In genomic region chr17:7351665-7352558, GRCh38 we compare ENCODE assay signal across 1 cellular context.
TF ChIP-seq lines count a peak whose summit lies in the region.

Gene KCTD11, plus strand, starts transcription at chr17:7352162.

TF ChIP-seq in GM12878, 131 proteins besides CTCF, POLR2A, EP300 and RAD21 (continued from another document and continues in another):
- TF ChIP-seq USF2 (IDR thresholded peaks at IDR 0.05; ENCODE audit: borderline replicate concordance, low read depth, low read length): no peak
- peak in 1 of 2 experiments; percentile 97; a peak in 2 of 3 replicates for TF ChIP-seq EGR1 (IDR thresholded peaks at IDR 0.05; ENCODE audit: borderline replicate concordance in 1 of 2, low read depth in 2 of 2, low read length in 2 of 2)
- no peak for TF ChIP-seq HDAC2 (IDR thresholded peaks at IDR 0.05)
- TF ChIP-seq CHD2 (IDR thresholded peaks at IDR 0.05; ENCODE audit: borderline replicate concordance, low read depth, low read length): peak; percentile 85
- TF ChIP-seq CREB1 (IDR thresholded peaks at IDR 0.05; ENCODE audit: low read depth): peak; percentile 53; the same call in 1 of the 2 replicates
- no peak for TF ChIP-seq KDM1A (IDR thresholded peaks at IDR 0.05; ENCODE audit: borderline replicate concordance)
- TF ChIP-seq REST (IDR thresholded peaks at IDR 0.05; ENCODE audit: low read depth, low read length): no peak
- peak; percentile 80 for TF ChIP-seq LARP7 (IDR thresholded peaks at IDR 0.05)
- TF ChIP-seq MEF2B (IDR thresholded peaks at IDR 0.05; ENCODE audit: partially characterized antibody, poor library complexity, severe bottlenecking): peak; percentile 10
- no peak for TF ChIP-seq TCF7 (IDR thresholded peaks at IDR 0.05; ENCODE audit: borderline replicate concordance)
- TF ChIP-seq RAD51 (IDR thresholded peaks at IDR 0.05): no peak
- peak; percentile 78 for TF ChIP-seq BACH1 (IDR thresholded peaks at IDR 0.05; ENCODE audit: borderline replicate concordance)
- TF ChIP-seq TCF3 (IDR thresholded peaks at IDR 0.05; ENCODE audit: borderline replicate concordance, insufficient read depth, low read depth, low read length): 0 out of 2 replicates have a peak, but pooled peaks have one; percentile 33
- 0 out of 2 replicates have a peak, but pooled peaks have one; percentile 31 for TF ChIP-seq MXI1 (IDR thresholded peaks at IDR 0.05; ENCODE audit: low read depth, low read length)
- no peak for TF ChIP-seq RCOR1 (conservative IDR thresholded peaks at IDR 0.05; ENCODE audit: low read depth, low read length)
- no peak for TF ChIP-seq E4F1 (IDR thresholded peaks at IDR 0.05; ENCODE audit: borderline replicate concordance, partially characterized antibody)
- no peak for TF ChIP-seq ZBTB40 (IDR thresholded peaks at IDR 0.05; ENCODE audit: borderline replicate concordance)
- no peak for TF ChIP-seq CREM (IDR thresholded peaks at IDR 0.05; ENCODE audit: low read depth)
- 0 out of 2 replicates have a peak, but pooled peaks have one; percentile 36 for TF ChIP-seq MLLT1 (IDR thresholded peaks at IDR 0.05)
- no peak for TF ChIP-seq NRF1 (conservative IDR thresholded peaks at IDR 0.05; ENCODE audit: low read depth, low read length)
- TF ChIP-seq E2F8 (IDR thresholded peaks at IDR 0.05; ENCODE audit: low read depth, partially characterized antibody): no peak
- TF ChIP-seq SUZ12 (IDR thresholded peaks at IDR 0.05; ENCODE audit: unreplicated experiment): no peak
- peak; percentile 24; the same call in 1 of the 2 replicates for TF ChIP-seq MAX (IDR thresholded peaks at IDR 0.05; ENCODE audit: low read depth, low read length)
- TF ChIP-seq ZBTB4 (CRISPR knock-in tag; IDR thresholded peaks at IDR 0.05): no peak
- TF ChIP-seq HCFC1 (IDR thresholded peaks at IDR 0.05; ENCODE audit: low read length): no peak; the same call in 1 of the 2 replicates
- no peak for TF ChIP-seq ZBTB11 (CRISPR knock-in tag; IDR thresholded peaks at IDR 0.05)
- no peak; the same call in 1 of the 2 replicates for TF ChIP-seq HDGF (IDR thresholded peaks at IDR 0.05)
- 0 out of 2 replicates have a peak, but pooled peaks have one; percentile 11 for TF ChIP-seq NR2C1 (IDR thresholded peaks at IDR 0.05)
- TF ChIP-seq ZNF207 (IDR thresholded peaks at IDR 0.05; ENCODE audit: borderline replicate concordance): no peak
